1 cellular context compared by ENCODE assay signal in the genomic region with DNA sequence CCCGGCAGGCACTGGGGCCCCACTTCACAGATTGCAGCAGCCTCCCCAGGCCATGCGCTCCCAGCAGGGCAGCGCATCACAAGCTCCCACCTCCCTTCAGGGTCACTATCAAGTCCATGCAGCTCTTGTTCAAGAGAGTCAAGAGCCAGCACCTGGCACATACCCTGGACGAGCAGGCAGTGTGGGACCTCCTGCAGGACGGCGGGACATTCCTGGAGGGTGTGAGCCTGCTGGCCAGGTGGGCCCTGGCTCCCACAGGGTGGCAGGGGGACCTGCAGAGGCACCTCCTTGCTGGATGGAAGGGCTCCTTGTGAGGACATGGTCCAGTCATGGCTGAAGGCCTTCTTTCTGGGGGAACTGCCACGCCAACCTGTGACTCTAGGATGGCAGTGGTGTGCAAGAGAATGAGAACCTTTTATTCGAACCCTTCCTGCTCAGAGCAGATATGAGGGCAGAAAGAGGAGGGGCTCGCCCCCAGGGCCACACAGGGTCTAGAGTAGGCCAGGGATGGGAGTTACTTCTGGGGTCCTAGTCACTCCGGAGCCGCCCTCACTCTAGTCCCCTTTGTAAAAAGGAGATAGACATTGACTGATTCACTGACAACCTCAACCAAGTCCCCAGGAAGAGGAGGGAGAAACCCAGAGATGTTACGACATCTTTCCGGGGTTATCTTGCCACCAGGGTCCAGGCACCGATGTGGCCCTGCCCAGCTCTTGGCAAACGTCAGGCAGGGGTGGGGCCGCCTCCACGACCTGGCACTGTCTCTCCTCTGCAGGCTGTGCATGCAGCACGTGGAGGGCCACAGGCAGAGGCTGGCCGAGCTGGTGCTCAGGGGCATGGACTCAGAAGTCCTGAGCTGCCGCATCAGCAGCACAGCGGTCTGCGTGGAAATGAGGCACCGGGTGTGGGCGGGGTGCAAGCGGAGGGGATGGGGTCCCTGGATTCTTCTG.
TF ChIP-seq lines count a peak whose summit lies in the region.

No MANE protein-coding gene starts in this region.

TF ChIP-seq in A549, 52 proteins besides CTCF, POLR2A, EP300 and RAD21:
- TF ChIP-seq, protein P1, sequence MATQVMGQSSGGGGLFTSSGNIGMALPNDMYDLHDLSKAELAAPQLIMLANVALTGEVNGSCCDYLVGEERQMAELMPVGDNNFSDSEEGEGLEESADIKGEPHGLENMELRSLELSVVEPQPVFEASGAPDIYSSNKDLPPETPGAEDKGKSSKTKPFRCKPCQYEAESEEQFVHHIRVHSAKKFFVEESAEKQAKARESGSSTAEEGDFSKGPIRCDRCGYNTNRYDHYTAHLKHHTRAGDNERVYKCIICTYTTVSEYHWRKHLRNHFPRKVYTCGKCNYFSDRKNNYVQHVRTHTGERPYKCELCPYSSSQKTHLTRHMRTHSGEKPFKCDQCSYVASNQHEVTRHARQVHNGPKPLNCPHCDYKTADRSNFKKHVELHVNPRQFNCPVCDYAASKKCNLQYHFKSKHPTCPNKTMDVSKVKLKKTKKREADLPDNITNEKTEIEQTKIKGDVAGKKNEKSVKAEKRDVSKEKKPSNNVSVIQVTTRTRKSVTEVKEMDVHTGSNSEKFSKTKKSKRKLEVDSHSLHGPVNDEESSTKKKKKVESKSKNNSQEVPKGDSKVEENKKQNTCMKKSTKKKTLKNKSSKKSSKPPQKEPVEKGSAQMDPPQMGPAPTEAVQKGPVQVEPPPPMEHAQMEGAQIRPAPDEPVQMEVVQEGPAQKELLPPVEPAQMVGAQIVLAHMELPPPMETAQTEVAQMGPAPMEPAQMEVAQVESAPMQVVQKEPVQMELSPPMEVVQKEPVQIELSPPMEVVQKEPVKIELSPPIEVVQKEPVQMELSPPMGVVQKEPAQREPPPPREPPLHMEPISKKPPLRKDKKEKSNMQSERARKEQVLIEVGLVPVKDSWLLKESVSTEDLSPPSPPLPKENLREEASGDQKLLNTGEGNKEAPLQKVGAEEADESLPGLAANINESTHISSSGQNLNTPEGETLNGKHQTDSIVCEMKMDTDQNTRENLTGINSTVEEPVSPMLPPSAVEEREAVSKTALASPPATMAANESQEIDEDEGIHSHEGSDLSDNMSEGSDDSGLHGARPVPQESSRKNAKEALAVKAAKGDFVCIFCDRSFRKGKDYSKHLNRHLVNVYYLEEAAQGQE (IDR thresholded peaks at IDR 0.05) = no peak
- TF ChIP-seq, protein P2, sequence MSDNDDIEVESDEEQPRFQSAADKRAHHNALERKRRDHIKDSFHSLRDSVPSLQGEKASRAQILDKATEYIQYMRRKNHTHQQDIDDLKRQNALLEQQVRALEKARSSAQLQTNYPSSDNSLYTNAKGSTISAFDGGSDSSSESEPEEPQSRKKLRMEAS (IDR thresholded peaks at IDR 0.05) = peak; percentile 40; the same call in 1 of the 2 replicates
- TF ChIP-seq SREBF2 (IDR thresholded peaks at IDR 0.05) (no peak), MYC (IDR thresholded peaks at IDR 0.05; ENCODE audit: borderline replicate concordance, low read length) (no peak), EHMT2 (IDR thresholded peaks at IDR 0.05; ENCODE audit: low read depth) (no peak), JUN (IDR thresholded peaks at IDR 0.05) (no peak), HOXB5 (CRISPR knock-in tag; IDR thresholded peaks at IDR 0.05) (no peak), JUNB (IDR thresholded peaks at IDR 0.05) (no peak), HOXB13 (CRISPR knock-in tag; IDR thresholded peaks at IDR 0.05; ENCODE audit: low read depth) (no peak), CEBPB (IDR thresholded peaks at IDR 0.05) (peak in 1 of 2 experiments; percentile 49; a peak in 1 of 4 replicates)
- TF ChIP-seq, protein P3, sequence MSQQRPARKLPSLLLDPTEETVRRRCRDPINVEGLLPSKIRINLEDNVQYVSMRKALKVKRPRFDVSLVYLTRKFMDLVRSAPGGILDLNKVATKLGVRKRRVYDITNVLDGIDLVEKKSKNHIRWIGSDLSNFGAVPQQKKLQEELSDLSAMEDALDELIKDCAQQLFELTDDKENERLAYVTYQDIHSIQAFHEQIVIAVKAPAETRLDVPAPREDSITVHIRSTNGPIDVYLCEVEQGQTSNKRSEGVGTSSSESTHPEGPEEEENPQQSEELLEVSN (IDR thresholded peaks at IDR 0.05; ENCODE audit: borderline replicate concordance, low read depth) = no peak
- TF ChIP-seq, protein P4, sequence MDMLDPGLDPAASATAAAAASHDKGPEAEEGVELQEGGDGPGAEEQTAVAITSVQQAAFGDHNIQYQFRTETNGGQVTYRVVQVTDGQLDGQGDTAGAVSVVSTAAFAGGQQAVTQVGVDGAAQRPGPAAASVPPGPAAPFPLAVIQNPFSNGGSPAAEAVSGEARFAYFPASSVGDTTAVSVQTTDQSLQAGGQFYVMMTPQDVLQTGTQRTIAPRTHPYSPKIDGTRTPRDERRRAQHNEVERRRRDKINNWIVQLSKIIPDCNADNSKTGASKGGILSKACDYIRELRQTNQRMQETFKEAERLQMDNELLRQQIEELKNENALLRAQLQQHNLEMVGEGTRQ (IDR thresholded peaks at IDR 0.05) = no peak
- TF ChIP-seq, protein P5, sequence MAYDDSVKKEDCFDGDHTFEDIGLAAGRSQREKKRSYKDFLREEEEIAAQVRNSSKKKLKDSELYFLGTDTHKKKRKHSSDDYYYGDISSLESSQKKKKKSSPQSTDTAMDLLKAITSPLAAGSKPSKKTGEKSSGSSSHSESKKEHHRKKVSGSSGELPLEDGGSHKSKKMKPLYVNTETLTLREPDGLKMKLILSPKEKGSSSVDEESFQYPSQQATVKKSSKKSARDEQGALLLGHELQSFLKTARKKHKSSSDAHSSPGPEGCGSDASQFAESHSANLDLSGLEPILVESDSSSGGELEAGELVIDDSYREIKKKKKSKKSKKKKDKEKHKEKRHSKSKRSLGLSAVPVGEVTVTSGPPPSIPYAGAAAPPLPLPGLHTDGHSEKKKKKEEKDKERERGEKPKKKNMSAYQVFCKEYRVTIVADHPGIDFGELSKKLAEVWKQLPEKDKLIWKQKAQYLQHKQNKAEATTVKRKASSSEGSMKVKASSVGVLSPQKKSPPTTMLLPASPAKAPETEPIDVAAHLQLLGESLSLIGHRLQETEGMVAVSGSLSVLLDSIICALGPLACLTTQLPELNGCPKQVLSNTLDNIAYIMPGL (CRISPR knock-in tag; IDR thresholded peaks at IDR 0.05; ENCODE audit: borderline replicate concordance) = no peak
